8 cellular contexts compared by ENCODE assay signal in the genomic region with DNA sequence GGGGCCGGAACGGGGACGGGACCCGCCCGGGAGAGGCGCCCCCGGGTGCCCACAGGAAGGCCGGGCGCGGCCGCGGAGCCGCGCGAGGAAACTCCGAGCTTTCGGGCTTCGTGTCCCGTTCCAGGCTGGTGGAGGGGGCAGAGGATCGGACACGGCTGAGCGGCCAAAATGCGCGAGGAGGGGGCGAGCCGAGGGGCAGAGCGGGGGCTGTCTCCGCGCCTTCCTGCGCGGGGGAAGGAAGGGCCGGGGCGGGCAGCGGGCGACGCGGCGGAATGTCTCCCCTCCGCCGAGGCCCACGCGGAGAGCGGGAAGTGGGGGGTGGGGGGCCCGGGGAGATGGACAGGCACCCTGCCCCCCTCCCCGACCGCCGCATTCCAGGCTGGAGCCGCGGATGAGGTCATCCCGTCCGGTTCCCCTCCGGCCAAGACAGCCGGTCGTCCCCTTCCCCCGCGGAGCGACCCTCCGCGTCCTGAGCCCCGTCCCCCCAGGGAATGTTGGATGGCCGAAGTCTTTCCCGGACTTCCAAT. TPM values are rescaled to one million over a fixed set of nuclear protein-coding genes. Genes with fewer than 3 reads are reported as not detected.
DNase-seq lines count a peak whose midpoint lies in the region; ATAC-seq, FAIRE-seq and TF ChIP-seq lines count a peak whose summit lies in the region.

No MANE protein-coding gene starts in this region.

- no TSS peak for BruUV-seq in HCT116 (replicated peaks; lab: Mats Ljungman, UMichigan)

- RAD21 ChIA-PET in HCT116 (lab: Charles Lee; ENCODE audit: low non-redundant PET in 1 of 2, low total read pairs in 2 of 2, uncharacterized antibody in 2 of 2, unreplicated experiment in 2 of 2) = no interaction called here

- intact Hi-C loops in HCT116 (cut with micrococcal nuclease) = no loop called here

- H4K20me1 ChIP-seq in HCT116 (ENCODE audit: insufficient read depth) = no peaks in the 10 kb centered on the region

- no peaks in the 10 kb centered on the region for H3K9me2 ChIP-seq in HCT116 (ENCODE audit: insufficient read depth)

- ATAC-seq in HCT116 = peak; percentile 7
- ATAC-seq in HG03442 (IDR thresholded peaks at IDR 0.05; ENCODE audit: unreplicated experiment) = no peak
- ATAC-seq in GM19452 (IDR thresholded peaks at IDR 0.05; ENCODE audit: unreplicated experiment) = no peak
- no peak for ATAC-seq in GM19324 (IDR thresholded peaks at IDR 0.05; ENCODE audit: low FRiP score, unreplicated experiment)

- H3K79me2 ChIP-seq in HCT116 (ENCODE audit: insufficient read depth, low read length) = peaks cover 54% of the 10 kb centered on the region

- peaks cover 45 to 69% of the 10 kb centered on the region in 2 experiments for H3K4me1 ChIP-seq in HCT116 (ENCODE audit: control insufficient read depth in 1 of 2, insufficient read depth in 2 of 2, low read length in 2 of 2)
- H3K4me1 ChIP-seq in small intestine (ENCODE audit: control insufficient read depth in 2 of 2, insufficient read depth in 1 of 2, low read depth in 1 of 2, low read length in 1 of 2) = peaks cover 10 to 12% of the 10 kb centered on the region in 2 donors

- 1 to 2% (median 1%) methylated on average over 17 to 62 of the region's 62 CpGs for WGBS in small intestine, 3 donors

- no peak for TF ChIP-seq POLR2A in HCT116 (IDR thresholded peaks at IDR 0.05; ENCODE audit: borderline replicate concordance, extremely low read depth, insufficient read depth, insufficient read length)

- peak overlapping the region; percentile 95 for H3K9ac ChIP-seq in HCT116 (ENCODE audit: low read length)

- no peak for TF ChIP-seq CTCF in HCT116 (IDR thresholded peaks at IDR 0.05 in 2 of 3, conservative IDR thresholded peaks at IDR 0.05 in 1 of 3; ENCODE audit: borderline replicate concordance in 1 of 3, insufficient read depth in 1 of 3, low read depth in 2 of 3, low read length in 2 of 3)

- TF ChIP-seq RAD21 in HCT116 (IDR thresholded peaks at IDR 0.05; ENCODE audit: low read depth) = no peak

- H3K36me3 ChIP-seq in HCT116 (ENCODE audit: control insufficient read depth in 1 of 2, insufficient read depth in 2 of 2, low read length in 2 of 2) (peaks cover 0 to 18% of the 10 kb centered on the region in 2 experiments; a peak in 1 of 4 replicates), small intestine (ENCODE audit: control insufficient read depth in 2 of 2, insufficient read depth in 2 of 2, low read length in 2 of 2) (no peaks in the 10 kb centered on the region)

- POLR2A ChIA-PET in HCT116 (lab: Charles Lee) = interaction anchor here (0.9 to 1.3 kb wide), 2 partner anchors 14 to 15 kb away, joined by 3 to 6 read pairs; no protein-coding TSS in a partner anchor

- H2AFZ ChIP-seq in HCT116 (ENCODE audit: low read depth, low read length, poor library complexity, severe bottlenecking) = no peak overlapping the region

- FAIRE-seq in small intestine (lab: Jason Lieb, UNC) = no peak

- DNase-seq in HCT116 (ENCODE audit: low read depth, low spot score) = no peak
- no peak for DNase-seq in small intestine
- no peak for DNase-seq in mesenteric fat pad (ENCODE audit: low spot score)

- H3K27ac ChIP-seq in HCT116 (ENCODE audit: low read depth, low read length) = peak overlapping the region; percentile 99
- peak overlapping the region; percentile 94 for H3K27ac ChIP-seq in angular gyrus (ENCODE audit: low read depth, low read length)
- H3K27ac ChIP-seq in small intestine (ENCODE audit: low read depth in 1 of 2, low read length in 1 of 2) = peak overlapping the region; percentile 93 to 96

- H3K4me2 ChIP-seq in HCT116 (ENCODE audit: low read length) = peak overlapping the region; percentile 91

- H3K4me3 ChIP-seq in HCT116 (replicated peaks in 1 of 2; ENCODE audit: low read depth in 1 of 2, low read length in 2 of 2) (peak overlapping the region; percentile 82 to 90), iPS-18c (ENCODE audit: insufficient read depth, low read depth, low read length) (peak overlapping the region; percentile 67), small intestine (ENCODE audit: low read depth in 1 of 2, low read length in 2 of 2) (peak overlapping the region; percentile 72 to 90)

- CTCF ChIA-PET in HCT116 (lab: Charles Lee) = interaction anchor here (1.2 to 10.7 kb wide), 3 partner anchors 15 to 88 kb away, joined by 3 to 238 read pairs (median 3); no protein-coding TSS in a partner anchor

- H3K27me3 ChIP-seq in HCT116 (ENCODE audit: insufficient read depth, low read length) (no peaks in the 10 kb centered on the region), small intestine (ENCODE audit: control insufficient read depth in 2 of 2, insufficient read depth in 2 of 2, low read length in 2 of 2) (no peaks in the 10 kb centered on the region)

- no peaks in the 10 kb centered on the region for H3K9me3 ChIP-seq in HCT116 (ENCODE audit: control insufficient read depth in 1 of 2, insufficient read depth in 1 of 2, low read depth in 1 of 2, low read length in 2 of 2)
- no peaks in the 10 kb centered on the region for H3K9me3 ChIP-seq in iPS-18c (ENCODE audit: control insufficient read depth, insufficient read depth, low read length)
- H3K9me3 ChIP-seq in small intestine (ENCODE audit: control insufficient read depth, low read depth) = no peaks in the 10 kb centered on the region

TF ChIP-seq in HCT116, 20 proteins besides CTCF, POLR2A, EP300 and RAD21:
- TF ChIP-seq CBX3 (IDR thresholded peaks at IDR 0.05; ENCODE audit: low read depth) (no peak), EZH2phosphoT487 (IDR thresholded peaks at IDR 0.05; ENCODE audit: borderline replicate concordance) (no peak), ZFX (IDR thresholded peaks at IDR 0.05) (no peak)

RNA-seq across cellular contexts. Expression of gene CDC42EP1, which starts 0.5 kb away (rescaled TPM):
- total RNA-seq in HCT116 (2021; ENCODE audit: unreplicated experiment) (160 TPM), mesenteric fat pad (102 TPM)
- polyA plus RNA-seq in HCT116 (2012) = 184 and 199 TPM in 2 replicates
- 10 to 100 TPM; 19.7 to 81.5 (median 29.5) TPM for polyA plus RNA-seq in small intestine

RNA-seq across cellular contexts. Expression of gene LGALS2, which starts 19.1 kb away (rescaled TPM):
- total RNA-seq in HCT116 (2021; ENCODE audit: unreplicated experiment) = not detected
- 0.61 TPM in 1 of 2 replicates, not detected in the other for polyA plus RNA-seq in HCT116 (2012)
- 100 to 1,000 TPM; 174 to 256 (median 210) TPM for polyA plus RNA-seq in small intestine
- 0.84 TPM for total RNA-seq in mesenteric fat pad

RNA-seq across cellular contexts. Expression of gene CARD10, which starts 41.5 kb away (rescaled TPM):
- total RNA-seq in HCT116 (2021; ENCODE audit: unreplicated experiment) = 32.0 TPM
- 22.8 and 27.4 TPM in 2 replicates for polyA plus RNA-seq in HCT116 (2012)
- 100 to 1,000 TPM in 2 of 3 donors, 10 to 100 TPM in 1; 48.2 to 129 (median 129) TPM for polyA plus RNA-seq in small intestine
- 10.8 TPM for total RNA-seq in mesenteric fat pad

RNA-seq across cellular contexts. Expression of gene GGA1, which starts 47.9 kb away (rescaled TPM):
- total RNA-seq in HCT116 (2021; ENCODE audit: unreplicated experiment) = 89.8 TPM
- polyA plus RNA-seq in HCT116 (2012) = 61.4 and 61.5 TPM in 2 replicates
- polyA plus RNA-seq in small intestine = 10 to 100 TPM; 44.4 to 73.2 (median 67.5) TPM
- total RNA-seq in mesenteric fat pad = 47.3 TPM
